ENCODE assay signal across 11 cellular contexts in the genomic region with DNA sequence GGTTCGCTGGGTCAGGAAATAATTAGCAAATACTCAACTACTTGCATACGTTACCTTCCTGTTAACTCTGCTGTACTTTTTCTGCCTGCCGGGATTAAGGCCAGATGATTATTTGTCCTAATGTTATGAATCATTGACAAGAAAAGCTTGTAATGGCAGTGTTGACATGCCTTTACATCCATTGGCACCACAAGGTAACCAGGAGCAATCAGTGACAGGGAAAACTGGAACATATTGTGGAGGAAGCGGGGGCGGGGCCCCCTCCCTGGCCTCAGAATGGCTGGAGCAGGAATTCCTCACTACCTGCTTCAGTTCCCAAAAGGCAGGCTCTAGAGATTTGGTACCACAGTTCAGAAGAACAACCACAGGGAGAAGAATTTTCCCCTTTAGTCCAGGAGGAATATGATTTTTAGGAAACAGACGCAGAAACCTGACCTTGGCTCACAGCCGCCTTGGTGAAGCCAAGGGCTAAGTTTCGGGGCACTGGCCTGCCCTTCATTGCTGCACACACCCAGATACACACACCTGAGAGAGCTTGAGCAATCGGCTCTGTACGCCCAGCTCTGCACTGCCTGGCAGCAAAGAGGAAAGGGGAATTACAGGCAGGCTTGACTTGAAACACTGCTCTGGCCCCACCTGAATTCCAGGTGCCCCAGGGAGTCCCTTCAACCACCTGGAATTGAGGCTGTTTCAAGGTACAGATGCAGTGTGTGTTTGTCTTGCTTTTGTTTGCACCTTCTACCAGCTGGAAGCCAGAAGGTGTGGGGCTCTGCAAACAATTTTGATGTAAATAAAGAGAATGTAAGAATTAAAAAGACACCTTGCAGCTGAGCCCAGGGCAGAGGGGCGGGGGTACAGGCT.
DNase-seq lines count a peak whose midpoint lies in the region; ATAC-seq, FAIRE-seq and TF ChIP-seq lines count a peak whose summit lies in the region.
"Had no signal": no experiment of that assay in that cellular context is flagged by ENCODE, and none has a peak within 500 bp of the region (broad histone marks: within the 10 kb centered on the region; RNA-seq: fewer than 3 reads in every experiment).

No MANE protein-coding gene starts in this region.

- in situ Hi-C loops in K562 (cut with MboI): no loop called here

- H3K4me3 ChIP-seq in BLaER1 treated with 17β-estradiol and CSF1 and Interleukin-3, amounts not matched to agents 10 nM and 100 nM: no peak overlapping the region
- no peak overlapping the region for H3K4me3 ChIP-seq in K562
- no peak overlapping the region for H3K4me3 ChIP-seq in heart left ventricle

- no TSS peak for BruUV-seq in K562 (replicated peaks; lab: Mats Ljungman, UMichigan)

- H3K27me3 Mint-ChIP-seq in activated CD8-positive, alpha-beta T cell treated with anti-CD3 and anti-CD28 coated beads, Interleukin-2, amount 10 ng/mL, durations not matched to agents 7 days and 5 days (ENCODE audit: low read depth): peaks cover 3% of the 10 kb centered on the region

- DNase-seq in NCI-H1417 treated with DMSO at 0.1 percent for 48 hours (lab: John Stamatoyannopoulos, UW): peak; percentile 92
- DNase-seq in K562 (ENCODE audit: extremely low read depth in 1 of 4, low spot score in 3 of 4): no peak
- peak; percentile 71 for DNase-seq in kidney tubule cell (ENCODE audit: low spot score)
- no peak for DNase-seq in heart left ventricle
- DNase-seq in urothelium cell line (ENCODE audit: low spot score): no peak
- no peak for DNase-seq in activated CD8-positive, alpha-beta T cell treated with anti-CD3 and anti-CD28 coated beads, Interleukin-2, amount 10 ng/mL, durations not matched to agents 7 days and 5 days
- DNase-seq: activated CD4-positive, alpha-beta T cell treated with anti-CD3 and anti-CD28 coated beads for 1 hour; naive thymus-derived CD8-positive, alpha-beta T cell had no signal

- no peak for TF ChIP-seq EP300 in K562 (IDR thresholded peaks at IDR 0.05; ENCODE audit: low read length)

- H3K4me2 ChIP-seq in BLaER1 treated with 17β-estradiol and CSF1 and Interleukin-3, amounts not matched to agents 10 nM and 100 nM: peak overlapping the region; percentile 9 to 83 (median 57); a peak in 20 of 22 replicates
- H3K4me2 ChIP-seq in K562 (ENCODE audit: insufficient read depth, low read length): no peak overlapping the region

- TF ChIP-seq CTCF in K562 (IDR thresholded peaks at IDR 0.05 in 2 of 3, conservative IDR thresholded peaks at IDR 0.05 in 1 of 3; ENCODE audit: insufficient read depth in 2 of 3, low read depth in 1 of 3, low read length in 3 of 3): no peak
- no peak for TF ChIP-seq CTCF in heart left ventricle (IDR thresholded peaks at IDR 0.05)

- H2AFZ ChIP-seq in K562 (ENCODE audit: low read depth, low read length): peak overlapping the region; percentile 44

- no peak overlapping the region for H3K4me3 Mint-ChIP-seq in activated CD8-positive, alpha-beta T cell treated with anti-CD3 and anti-CD28 coated beads, Interleukin-2, amount 10 ng/mL, durations not matched to agents 7 days and 5 days
- H3K4me3 Mint-ChIP-seq: naive thymus-derived CD8-positive, alpha-beta T cell had no signal

- intact Hi-C loops in K562 (cut with micrococcal nuclease): no loop called here
- intact Hi-C loops in heart left ventricle (cut with DNase I): no loop called here

- no peak for FAIRE-seq in K562 (lab: Jason Lieb, UNC)
- FAIRE-seq in urothelium cell line (lab: Jason Lieb, UNC): no peak
- FAIRE-seq: GM19239 had no signal

- H3K9me1 ChIP-seq in K562 (ENCODE audit: control insufficient read depth, insufficient read depth, low read length): no peaks in the 10 kb centered on the region

- no peak for TF ChIP-seq RAD21 in K562 (CRISPR knock-in tag; conservative IDR thresholded peaks at IDR 0.05 in 1 of 2, IDR thresholded peaks at IDR 0.05 in 1 of 2)

- peak overlapping the region in 4 of 11 experiments; percentile 2 to 46 (median 42); a peak in 7 of 22 replicates for H3K27ac ChIP-seq in BLaER1 treated with 17β-estradiol and CSF1 and Interleukin-3, amounts not matched to agents 10 nM and 100 nM
- H3K27ac ChIP-seq in K562 (ENCODE audit: extremely low read depth, low read depth, low read length) (no peak overlapping the region), heart left ventricle (no peak overlapping the region)

- no peaks in the 10 kb centered on the region for H3K36me3 Mint-ChIP-seq in activated CD8-positive, alpha-beta T cell treated with anti-CD3 and anti-CD28 coated beads, Interleukin-2, amount 10 ng/mL, durations not matched to agents 7 days and 5 days (ENCODE audit: low read depth)
- H3K36me3 Mint-ChIP-seq: naive thymus-derived CD8-positive, alpha-beta T cell had no signal

- H3K27ac Mint-ChIP-seq in activated CD8-positive, alpha-beta T cell treated with anti-CD3 and anti-CD28 coated beads, Interleukin-2, amount 10 ng/mL, durations not matched to agents 7 days and 5 days: no peak overlapping the region
- H3K27ac Mint-ChIP-seq: naive thymus-derived CD8-positive, alpha-beta T cell had no signal

- no peak; the same call in 2 of the 3 replicates for ATAC-seq in K562
- ATAC-seq in GM21526 (IDR thresholded peaks at IDR 0.05; ENCODE audit: low FRiP score, unreplicated experiment): no peak
- ATAC-seq in heart left ventricle: no peak
- no peak for ATAC-seq in activated CD8-positive, alpha-beta T cell treated with anti-CD3 and anti-CD28 coated beads, Interleukin-2, amount 10 ng/mL, durations not matched to agents 7 days and 5 days
- ATAC-seq: naive thymus-derived CD8-positive, alpha-beta T cell had no signal

- H3K9me3 Mint-ChIP-seq in activated CD8-positive, alpha-beta T cell treated with anti-CD3 and anti-CD28 coated beads, Interleukin-2, amount 10 ng/mL, durations not matched to agents 7 days and 5 days (ENCODE audit: insufficient read depth): no peaks in the 10 kb centered on the region
- H3K9me3 Mint-ChIP-seq: naive thymus-derived CD8-positive, alpha-beta T cell had no signal

- CTCF ChIA-PET in K562 (lab: Yijun Ruan, JAX; ENCODE audit: low intra/inter-chr PET ratio): no interaction called here
- CTCF ChIA-PET in activated CD8-positive, alpha-beta T cell treated with anti-CD3 and anti-CD28 coated beads, Interleukin-2, amount 10 ng/mL, durations not matched to agents 7 days and 5 days (lab: Charles Lee): no interaction called here

- 81% methylated on average over 11 of the region's 11 CpGs for WGBS in K562 (ENCODE audit: insufficient coverage, low coverage, missing lambda C conversion rate)
- 63 to 68% (median 64%) methylated on average over 10 to 11 of the region's 11 CpGs for WGBS in heart left ventricle, 4 donors

- no peaks in the 10 kb centered on the region for H3K79me2 ChIP-seq in K562 (ENCODE audit: control insufficient read depth, insufficient read depth, low read length)

- H3K4me1 Mint-ChIP-seq in activated CD8-positive, alpha-beta T cell treated with anti-CD3 and anti-CD28 coated beads, Interleukin-2, amount 10 ng/mL, durations not matched to agents 7 days and 5 days (ENCODE audit: low read depth): no peaks in the 10 kb centered on the region

- H3K4me1 ChIP-seq in BLaER1 treated with 17β-estradiol and CSF1 and Interleukin-3, amounts not matched to agents 10 nM and 100 nM: peaks cover 37 to 81% (median 74%) of the 10 kb centered on the region in 10 experiments
- peaks cover 0 to 5% of the 10 kb centered on the region in 2 experiments; a peak in 3 of 5 replicates for H3K4me1 ChIP-seq in K562 (replicated peaks in 1 of 2; ENCODE audit: control insufficient read depth in 2 of 2, insufficient read depth in 2 of 2, low read length in 2 of 2)
- peaks cover 0 to 7% (median 0%) of the 10 kb centered on the region in 12 donors for H3K4me1 ChIP-seq in heart left ventricle

- H3K9ac ChIP-seq in BLaER1 treated with 17β-estradiol and CSF1 and Interleukin-3, amounts not matched to agents 10 nM and 100 nM: peak overlapping the region in 1 of 11 experiments; percentile 31; a peak in 2 of 22 replicates
- H3K9ac ChIP-seq in K562 (ENCODE audit: insufficient read depth in 1 of 2, low read depth in 2 of 2, low read length in 2 of 2): peak overlapping the region in 1 of 2 experiments; percentile 53; a peak in 1 of 4 replicates

- H4K20me1 ChIP-seq in BLaER1 treated with 17β-estradiol and CSF1 and Interleukin-3, amounts not matched to agents 10 nM and 100 nM: no peaks in the 10 kb centered on the region
- no peaks in the 10 kb centered on the region for H4K20me1 ChIP-seq in K562 (replicated peaks; ENCODE audit: control insufficient read depth, insufficient read depth, low read length)

- H3K9me3 ChIP-seq in BLaER1 treated with 17β-estradiol and CSF1 and Interleukin-3, amounts not matched to agents 10 nM and 100 nM (replicated peaks in 1 of 11): peaks cover 0 to 7% (median 0%) of the 10 kb centered on the region in 11 experiments; a peak in 6 of 22 replicates
- H3K9me3 ChIP-seq in K562 (replicated peaks; ENCODE audit: control insufficient read depth, insufficient read depth, low read depth, low read length) (no peaks in the 10 kb centered on the region), heart left ventricle (no peaks in the 10 kb centered on the region)

- H3K36me3 ChIP-seq in BLaER1 treated with 17β-estradiol and CSF1 and Interleukin-3, amounts not matched to agents 10 nM and 100 nM: no peaks in the 10 kb centered on the region
- no peaks in the 10 kb centered on the region for H3K36me3 ChIP-seq in K562 (ENCODE audit: control insufficient read depth, insufficient read depth, low read length)
- no peaks in the 10 kb centered on the region for H3K36me3 ChIP-seq in heart left ventricle

- H3K27me3 ChIP-seq in BLaER1 treated with 17β-estradiol and CSF1 and Interleukin-3, amounts not matched to agents 10 nM and 100 nM: no peaks in the 10 kb centered on the region
- H3K27me3 ChIP-seq in K562 (ENCODE audit: control insufficient read depth in 2 of 2, insufficient read depth in 2 of 2, low read length in 2 of 2) (no peaks in the 10 kb centered on the region), heart left ventricle (peaks cover 0 to 9% (median 0%) of the 10 kb centered on the region in 9 donors)

- TF ChIP-seq POLR2A in K562 (conservative IDR thresholded peaks at IDR 0.05): no peak
- no peak for TF ChIP-seq POLR2A in heart left ventricle (IDR thresholded peaks at IDR 0.05)

- POLR2A ChIA-PET in K562 (lab: Yijun Ruan, JAX): interaction anchor here (0.6 to 1.3 kb wide), 2 partner anchors 9 to 13 kb away, joined by 3 read pairs; no protein-coding TSS in a partner anchor
- POLR2A ChIA-PET in activated CD8-positive, alpha-beta T cell treated with anti-CD3 and anti-CD28 coated beads, Interleukin-2, amount 10 ng/mL, durations not matched to agents 7 days and 5 days (lab: Charles Lee): no interaction called here

Comparison
In these comparisons a context has a peak if more than half of its experiments do, and no peak if none do; other contexts are left out.
1. DNase-seq: peak in NCI-H1417 treated with DMSO at 0.1 percent for 48 hours (single experiment) and kidney tubule cell (single experiment); none in K562 (0 of 4), heart left ventricle (0 of 5), urothelium cell line (single experiment) and activated CD8-positive, alpha-beta T cell treated with anti-CD3 and anti-CD28 coated beads, Interleukin-2, amount 10 ng/mL, durations not matched to agents 7 days and 5 days (single experiment).